In the genomic region with DNA sequence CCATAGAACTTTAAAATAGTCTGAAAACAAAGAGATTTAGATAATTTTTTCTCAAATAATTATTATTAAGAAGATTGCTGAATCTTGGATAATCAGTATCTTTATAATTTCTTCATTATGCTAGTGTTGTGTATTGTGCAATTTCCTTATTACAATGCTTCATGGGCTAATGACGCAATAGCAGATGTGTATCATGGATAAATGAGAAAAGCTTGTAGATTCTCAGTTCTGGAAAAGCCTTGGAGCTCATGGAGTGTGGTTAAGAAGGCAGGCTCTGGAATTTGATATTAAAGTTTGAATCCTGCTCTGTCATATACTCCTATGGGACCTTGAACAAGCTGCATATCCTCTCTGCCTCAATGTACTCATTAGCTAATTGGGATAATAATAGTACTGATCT, we compare ENCODE assay signal across 13 cellular contexts. TPM values are rescaled to one million over a fixed set of nuclear protein-coding genes. Genes with fewer than 3 reads are reported as not detected.
DNase-seq lines count a peak whose midpoint lies in the region; ATAC-seq and TF ChIP-seq lines count a peak whose summit lies in the region.
"Had no signal": no experiment of that assay in that cellular context is flagged by ENCODE, and none has a peak within 500 bp of the region (broad histone marks: within the 10 kb centered on the region; RNA-seq: fewer than 3 reads in every experiment).

No MANE protein-coding gene starts in this region.

- H4K8ac ChIP-seq in mesendoderm (ENCODE audit: low read depth, low read length): no peak overlapping the region

- no peaks in the 10 kb centered on the region for H3K79me1 ChIP-seq in mesendoderm (ENCODE audit: low read length)

- intact Hi-C loops in Right ventricle myocardium inferior (cut with DNase I): no loop called here

- no peaks in the 10 kb centered on the region for H3K79me2 ChIP-seq in mesendoderm (ENCODE audit: control insufficient read depth, insufficient read depth, low read length)

- H3K9me3 ChIP-seq in right atrium auricular region (no peaks in the 10 kb centered on the region), SJSA1 (replicated peaks) (no peaks in the 10 kb centered on the region), subcutaneous abdominal adipose tissue (ENCODE audit: control insufficient read depth in 5 of 5, low read length in 5 of 5) (no peaks in the 10 kb centered on the region)
- H3K9me3 ChIP-seq: heart right ventricle had no signal

- H3K27me3 ChIP-seq in right atrium auricular region (no peaks in the 10 kb centered on the region), SJSA1 (replicated peaks) (no peaks in the 10 kb centered on the region), subcutaneous abdominal adipose tissue (ENCODE audit: control insufficient read depth in 5 of 5, insufficient read depth in 4 of 5, low read length in 5 of 5) (no peaks in the 10 kb centered on the region), mesendoderm (ENCODE audit: insufficient read depth, low read length, poor library complexity) (no peaks in the 10 kb centered on the region)
- H3K27me3 ChIP-seq: heart right ventricle had no signal

- H3K4me2 ChIP-seq in mesendoderm (ENCODE audit: low read length): no peak overlapping the region

- H2AK5ac ChIP-seq in mesendoderm (ENCODE audit: low read length): no peak overlapping the region

- H3K4me3 ChIP-seq in right atrium auricular region (no peak overlapping the region), SJSA1 (no peak overlapping the region), fibroblast of mammary gland (ENCODE audit: control insufficient read depth, low read depth, low read length) (no peak overlapping the region), subcutaneous abdominal adipose tissue (ENCODE audit: low read depth in 1 of 5, low read length in 5 of 5) (no peak overlapping the region), mesendoderm (ENCODE audit: low read length) (no peak overlapping the region)
- H3K4me3 ChIP-seq: dorsolateral prefrontal cortex, heart right ventricle had no signal

- no CpG with 5 or more reads among the region's 1 CpG for WGBS in mesendoderm (ENCODE audit: extremely low coverage, insufficient coverage, low lambda C conversion rate)

- H3K23ac ChIP-seq in mesendoderm (ENCODE audit: low read length): no peak overlapping the region

- H2BK15ac ChIP-seq in mesendoderm (replicated peaks; ENCODE audit: low read depth): no peak overlapping the region

- H3K18ac ChIP-seq in mesendoderm (ENCODE audit: low read length): no peak overlapping the region

- no peak overlapping the region for H2BK120ac ChIP-seq in mesendoderm (ENCODE audit: low read depth, low read length)

- no peak overlapping the region for H4K5ac ChIP-seq in mesendoderm (ENCODE audit: low read length)

- H3K4me1 ChIP-seq in right atrium auricular region (no peaks in the 10 kb centered on the region), SJSA1 (replicated peaks) (peaks cover 47% of the 10 kb centered on the region), subcutaneous abdominal adipose tissue (ENCODE audit: control insufficient read depth in 5 of 5, insufficient read depth in 5 of 5, low read length in 5 of 5) (peaks cover 0 to 5% (median 0%) of the 10 kb centered on the region in 5 donors), mesendoderm (ENCODE audit: control insufficient read depth, low read depth, low read length) (no peaks in the 10 kb centered on the region)

- H2BK5ac ChIP-seq in mesendoderm (ENCODE audit: low read length): no peak overlapping the region

- H3K9ac ChIP-seq in subcutaneous abdominal adipose tissue (ENCODE audit: low read length in 5 of 5): no peak overlapping the region
- no peak overlapping the region for H3K9ac ChIP-seq in mesendoderm (ENCODE audit: low read length)

- H3K36me3 ChIP-seq in right atrium auricular region (no peaks in the 10 kb centered on the region), SJSA1 (no peaks in the 10 kb centered on the region), subcutaneous abdominal adipose tissue (ENCODE audit: control insufficient read depth in 5 of 5, insufficient read depth in 5 of 5, low read length in 5 of 5) (no peaks in the 10 kb centered on the region), mesendoderm (ENCODE audit: control insufficient read depth, insufficient read depth, low read length) (no peaks in the 10 kb centered on the region)
- H3K36me3 ChIP-seq: heart right ventricle had no signal

- no peak overlapping the region for H3K56ac ChIP-seq in mesendoderm (ENCODE audit: low read length)

- peak; percentile 81 for ATAC-seq in Right ventricle myocardium inferior

- no peak for DNase-seq in Right ventricle myocardium inferior (ENCODE audit: missing footprints)
- DNase-seq in right atrium auricular region (ENCODE audit: low spot score): no peak
- DNase-seq in SJSA1 (ENCODE audit: low read depth in 1 of 2, low spot score in 2 of 2): no peak
- peak; percentile 97 for DNase-seq in fibroblast of mammary gland (ENCODE audit: low read depth)
- DNase-seq in NCI-H748 (lab: John Stamatoyannopoulos, UW; ENCODE audit: unreplicated experiment): no peak
- no peak for DNase-seq in NCI-H1694 (lab: John Stamatoyannopoulos, UW)
- DNase-seq in mesendoderm: no peak
- DNase-seq: DMS79 treated with DMSO at 0.1 percent for 48 hours, dorsolateral prefrontal cortex, heart right ventricle, NCI-H2081, nucleus accumbens had no signal

- no peak overlapping the region for H3K4ac ChIP-seq in mesendoderm (ENCODE audit: low read depth, low read length)

- H3K27ac ChIP-seq in right atrium auricular region (no peak overlapping the region), SJSA1 (peak overlapping the region; percentile 19; the same call in 1 of the 2 replicates), subcutaneous abdominal adipose tissue (ENCODE audit: low read depth, low read length) (peak overlapping the region; percentile 24), mesendoderm (ENCODE audit: low read depth, low read length) (no peak overlapping the region)
- H3K27ac ChIP-seq: dorsolateral prefrontal cortex had no signal

- no peak for TF ChIP-seq CTCF in right atrium auricular region (IDR thresholded peaks at IDR 0.05)
- TF ChIP-seq CTCF in fibroblast of mammary gland (conservative IDR thresholded peaks at IDR 0.05; ENCODE audit: control insufficient read depth, insufficient read depth, low read depth, low read length): no peak

RNA-seq across cellular contexts. Expression of gene CXCL8, which starts 18.9 kb away (rescaled TPM):
- total RNA-seq in Right ventricle myocardium inferior: not detected
- 1 to 10 TPM; 2.6 to 7.9 TPM for total RNA-seq in right atrium auricular region
- 19.7 and 26.4 TPM in 2 replicates for total RNA-seq in SJSA1 (2014; rRNA removed; shearing (Covaris generic))
- not detected for polyA plus RNA-seq in mesendoderm (2013, experiment 1 of 2)
- not detected for polyA plus RNA-seq in mesendoderm (2013, experiment 2 of 2)

Comparison
In these comparisons a context has a peak if more than half of its experiments do, and no peak if none do; other contexts are left out.
1. H3K27ac ChIP-seq: peak in SJSA1 (single experiment) and subcutaneous abdominal adipose tissue (single experiment); none in right atrium auricular region (0 of 2) and mesendoderm (single experiment).